9 cellular contexts compared by ENCODE assay signal in the genomic region with DNA sequence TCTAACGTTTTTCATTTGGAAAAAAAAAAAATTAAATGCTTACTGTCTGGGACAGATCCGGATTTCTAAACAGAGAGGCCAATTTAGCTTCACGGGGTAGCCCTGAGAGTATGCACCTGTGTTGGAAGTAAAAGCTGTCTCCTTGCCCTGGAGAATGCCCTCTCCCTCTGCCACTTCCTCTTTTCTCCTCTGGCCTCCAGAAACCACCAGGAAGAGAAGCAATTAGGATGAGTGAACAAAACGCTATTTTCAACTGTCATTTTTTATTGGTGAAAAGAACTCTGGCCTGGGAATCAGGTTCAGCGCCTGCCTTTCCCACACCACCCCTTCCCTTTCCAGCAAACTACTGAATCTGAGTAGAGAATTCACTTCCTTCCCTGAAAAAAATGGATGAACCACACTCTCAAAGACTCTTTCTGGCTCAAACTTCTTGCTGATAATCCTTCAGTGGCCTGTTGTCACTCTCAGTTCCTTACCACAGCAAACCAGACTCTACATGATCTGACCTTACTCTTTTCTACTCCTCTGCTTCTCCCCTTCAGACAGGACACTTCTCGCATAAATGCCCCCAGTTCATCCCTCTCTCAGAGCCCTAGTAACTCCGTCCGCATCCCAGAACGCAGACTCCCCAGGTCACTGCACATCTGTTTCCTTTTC. TPM values are rescaled to one million over a fixed set of nuclear protein-coding genes. Genes with fewer than 3 reads are reported as not detected.
DNase-seq lines count a peak whose midpoint lies in the region; ATAC-seq and TF ChIP-seq lines count a peak whose summit lies in the region.
"Had no signal": no experiment of that assay in that cellular context is flagged by ENCODE, and none has a peak within 500 bp of the region (broad histone marks: within the 10 kb centered on the region; RNA-seq: fewer than 3 reads in every experiment).

No MANE protein-coding gene starts in this region.

- no peaks in the 10 kb centered on the region for H3K27me3 ChIP-seq in breast epithelium
- H3K27me3 ChIP-seq in sigmoid colon = no peaks in the 10 kb centered on the region

- peak overlapping the region; percentile 59 to 69 for H3K27ac ChIP-seq in breast epithelium
- H3K27ac ChIP-seq in sigmoid colon = peak overlapping the region; percentile 55 to 78 (median 78)

- H3K4me3 ChIP-seq in breast epithelium (no peak overlapping the region), sigmoid colon (no peak overlapping the region)

- POLR2A ChIA-PET in HEK293T (lab: Yijun Ruan, JAX) = no interaction called here

- H3K36me3 ChIP-seq in breast epithelium = no peaks in the 10 kb centered on the region
- no peaks in the 10 kb centered on the region for H3K36me3 ChIP-seq in sigmoid colon

- intact Hi-C loops in breast epithelium (cut with DNase I; ENCODE audit: low total_unique reads) = no loop called here
- intact Hi-C loops in sigmoid colon (cut with DNase I) = no loop called here
- intact Hi-C loops in head of caudate nucleus (cut with DNase I) = no loop called here

- no peak for TF ChIP-seq CTCF in breast epithelium (IDR thresholded peaks at IDR 0.05)
- no peak for TF ChIP-seq CTCF in sigmoid colon (IDR thresholded peaks at IDR 0.05)

- no peak for TF ChIP-seq EP300 in sigmoid colon (IDR thresholded peaks at IDR 0.05)

- no peak for TF ChIP-seq POLR2A in breast epithelium (IDR thresholded peaks at IDR 0.05)
- no peak for TF ChIP-seq POLR2A in sigmoid colon (IDR thresholded peaks at IDR 0.05)

- 55 to 61% methylated on average over 9 of the region's 9 CpGs for WGBS in sigmoid colon, 2 donors

- DNase-seq in NCI-H2227 treated with DMSO at 0.1 percent for 48 hours (lab: John Stamatoyannopoulos, UW) = peak; percentile 60
- DNase-seq in breast epithelium (ENCODE audit: low spot score in 2 of 2) = no peak
- DNase-seq in sigmoid colon = no peak
- no peak for DNase-seq in head of caudate nucleus
- no peak for DNase-seq in activated CD4-positive, CD25-positive, alpha-beta regulatory T cell (lab: John Stamatoyannopoulos, UW)
- DNase-seq in HEK293T (ENCODE audit: extremely low spot score) = no peak
- DNase-seq in occipital lobe (lab: John Stamatoyannopoulos, UW) = no peak
- DNase-seq: NCI-H1092 treated with DMSO at 0.1 percent for 48 hours had no signal

- CTCF ChIA-PET in HEK293T (lab: Yijun Ruan, JAX) = no interaction called here

- peak; percentile 43 for ATAC-seq in GM18868 (IDR thresholded peaks at IDR 0.05; ENCODE audit: unreplicated experiment)

- no peaks in the 10 kb centered on the region for H3K9me3 ChIP-seq in breast epithelium
- H3K9me3 ChIP-seq in sigmoid colon = no peaks in the 10 kb centered on the region

- peaks cover 0 to 5% of the 10 kb centered on the region in 2 donors for H3K4me1 ChIP-seq in breast epithelium
- peaks cover 0 to 100% (median 88%) of the 10 kb centered on the region in 4 donors for H3K4me1 ChIP-seq in sigmoid colon

TF ChIP-seq in HEK293T, 16 proteins besides CTCF, POLR2A, EP300 and RAD21:
- TF ChIP-seq TARDBP (IDR thresholded peaks at IDR 0.05) = no peak
- no peak for TF ChIP-seq ELF4 (IDR thresholded peaks at IDR 0.05)
- no peak for TF ChIP-seq CTBP1 (IDR thresholded peaks at IDR 0.05; ENCODE audit: borderline replicate concordance)
- no peak for TF ChIP-seq FOXA1 (IDR thresholded peaks at IDR 0.05)
- TF ChIP-seq, protein P1, sequence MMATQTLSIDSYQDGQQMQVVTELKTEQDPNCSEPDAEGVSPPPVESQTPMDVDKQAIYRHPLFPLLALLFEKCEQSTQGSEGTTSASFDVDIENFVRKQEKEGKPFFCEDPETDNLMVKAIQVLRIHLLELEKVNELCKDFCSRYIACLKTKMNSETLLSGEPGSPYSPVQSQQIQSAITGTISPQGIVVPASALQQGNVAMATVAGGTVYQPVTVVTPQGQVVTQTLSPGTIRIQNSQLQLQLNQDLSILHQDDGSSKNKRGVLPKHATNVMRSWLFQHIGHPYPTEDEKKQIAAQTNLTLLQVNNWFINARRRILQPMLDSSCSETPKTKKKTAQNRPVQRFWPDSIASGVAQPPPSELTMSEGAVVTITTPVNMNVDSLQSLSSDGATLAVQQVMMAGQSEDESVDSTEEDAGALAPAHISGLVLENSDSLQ (IDR thresholded peaks at IDR 0.05) = no peak
- TF ChIP-seq SP1 (IDR thresholded peaks at IDR 0.05) = no peak
TF ChIP-seq in HEK293T: peak in this region for 0.

RNA-seq across cellular contexts. Expression of gene KLF7, which starts 29.8 kb away (rescaled TPM):
- 10 to 100 TPM; 21.0 to 40.7 (median 37.3) TPM for total RNA-seq in breast epithelium
- total RNA-seq in sigmoid colon = 10 to 100 TPM; 21.2 to 52.1 (median 25.1) TPM
- 1 to 10 TPM in 1 of 3 donors, under 1 TPM in 2; 0.60 to 7.8 (median 0.69) TPM for polyA plus RNA-seq in sigmoid colon
- total RNA-seq in occipital lobe = 69.7 TPM
